Comparison of ENCODE assay signal across 26 cellular contexts in the genomic region with DNA sequence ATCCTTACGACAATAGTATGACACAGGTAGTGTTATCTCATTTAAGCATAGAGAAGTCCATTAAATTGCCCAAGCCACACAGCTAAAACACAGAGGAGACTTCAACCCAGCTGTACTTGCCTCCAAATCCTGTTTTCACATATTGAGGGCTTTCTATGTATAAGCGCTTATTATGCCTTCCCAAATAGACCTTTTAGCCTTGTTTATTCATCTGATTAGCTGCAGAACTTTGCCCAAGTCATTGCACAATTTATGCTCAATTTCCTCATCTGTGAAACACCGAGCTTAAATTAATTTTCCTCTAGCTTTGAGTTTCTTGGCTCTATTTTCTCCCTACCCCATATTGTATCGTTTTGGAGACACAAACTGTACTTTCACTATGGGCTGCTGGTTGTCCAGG. TPM values are rescaled to one million over a fixed set of nuclear protein-coding genes. Genes with fewer than 3 reads are reported as not detected.
"Had no signal": no experiment of that assay in that cellular context is flagged by ENCODE, and none has a peak within 500 bp of the region (broad histone marks: within the 10 kb centered on the region; RNA-seq: fewer than 3 reads in every experiment).

No MANE protein-coding gene starts in this region.

- H3K4me3 ChIP-seq: adrenal gland, ascending aorta, body of pancreas, breast epithelium, cardiac muscle cell had no signal

- H3K4me1 ChIP-seq: adrenal gland, ascending aorta, body of pancreas, breast epithelium had no signal

- H3K27me3 ChIP-seq: ascending aorta, body of pancreas, brain microvascular endothelial cell, breast epithelium, cardiac muscle cell had no signal

- H3K36me3 ChIP-seq: adrenal gland, ascending aorta, brain microvascular endothelial cell, breast epithelium, cardiac muscle cell had no signal

- FAIRE-seq: astrocyte, bronchial epithelial cell had no signal

- H3K27ac ChIP-seq: adrenal gland, ascending aorta, body of pancreas, brain microvascular endothelial cell, breast epithelium, cardiac muscle cell had no signal

- ATAC-seq: activated naive CD8-positive, alpha-beta T cell treated with anti-CD3 and anti-CD28 coated beads, Interleukin-2, amount 50 U/mL, for 24 hours; activated T-cell treated with anti-CD3 and anti-CD28 coated beads, Interleukin-2, amount 50 U/mL, for 4 hours; body of pancreas had no signal

- H3K9me3 ChIP-seq: adrenal gland, ascending aorta, body of pancreas, breast epithelium had no signal

- DNase-seq: activated effector memory CD4-positive, alpha-beta T cell treated with Interleukin-2 at 50 U/mL for 16 hours; activated T-cell treated with anti-CD3 and anti-CD28 coated beads for 4 hours; activated T-cell treated with anti-CD3 and anti-CD28 coated beads, Interleukin-2, amount 50 U/mL, for 4 hours; amniotic stem cell; aorta; brain microvascular endothelial cell; cerebellar nuclear complex had no signal

RNA-seq across cellular contexts. Expression of a gene that starts 15.5 kb away (rescaled TPM):
- total RNA-seq: activated naive CD4-positive, alpha-beta T cell treated with anti-CD3 and anti-CD28 coated beads for 36 hours; activated naive CD4-positive, alpha-beta T cell treated with anti-CD3 and anti-CD28 coated beads, Interleukin-2, amount 50 U/mL, for 72 hours; activated naive CD8-positive, alpha-beta T cell treated with anti-CD3 and anti-CD28 coated beads for 36 hours; activated naive CD8-positive, alpha-beta T cell treated with anti-CD3 and anti-CD28 coated beads, Interleukin-2, amount 10 ng/mL, durations not matched to agents 7 days and 5 days; activated T-cell treated with anti-CD3 and anti-CD28 coated beads, Interleukin-2, amount 50 U/mL, for 4 hours; activated T-cell treated with anti-CD3 and anti-CD28 coated beads, Interleukin-2, amount 50 U/mL, for 72 hours; activated T-helper 1 cell treated with anti-CD3 and anti-CD28 coated beads, Interleukin-12 subunit alpha, Interleukin-12 subunit beta, Interleukin-2, Interleukin-4 antibody, amounts not matched to agents 30 ng/mL and 10 ng/mL and 1 ng/mL, durations not matched to agents 14 hours and 24 hours and 36 hours; activated T-helper 17 cell treated with anti-CD3 and anti-CD28 coated beads, Interleukin-2, amount 50 U/mL, for 72 hours; activated T-helper 2 cell treated with anti-CD3 and anti-CD28 coated beads, Interferon-gamma antibody, Interleukin-2, Interleukin-4, amounts not matched to agents 10 μg/mL and 5 μg/mL and 100 μg/mL, durations not matched to agents 14 hours and 24 hours and 36 hours; adrenal gland; aorta; ascending aorta; astrocyte; body of pancreas; breast epithelium; bronchial epithelial cell; cardiac muscle cell; cardiac septum; cerebellum had no signal
- polyA plus RNA-seq: adipose tissue, adrenal gland, aorta, cardiac muscle cell had no signal
